Comparison of ENCODE assay signal across 8 cellular contexts in genomic region chr6:138654715-138655634, GRCh38.
DNase-seq lines count a peak whose midpoint lies in the region; ATAC-seq and TF ChIP-seq lines count a peak whose summit lies in the region.

No MANE protein-coding gene starts in this region.

- CTCF ChIA-PET in RWPE1 (lab: Yijun Ruan, JAX) = interaction anchor here (0.5 to 1.1 kb wide), 4 partner anchors 26 to 553 kb away, joined by 3 to 4 read pairs (median 3); no protein-coding TSS in a partner anchor

- ATAC-seq in GM18868 (IDR thresholded peaks at IDR 0.05; ENCODE audit: unreplicated experiment) (peak; percentile 100), HG02642 (IDR thresholded peaks at IDR 0.05; ENCODE audit: poor library complexity, unreplicated experiment) (peak; percentile 98)

- TF ChIP-seq CTCF in RWPE1 (conservative IDR thresholded peaks at IDR 0.05; ENCODE audit: low read depth) = no peak

- no peak overlapping the region for H3K27ac ChIP-seq in RWPE1

- POLR2A ChIA-PET in RWPE1 (lab: Yijun Ruan, JAX; ENCODE audit: low non-redundant PET) = no interaction called here

- DNase-seq in RWPE1 (ENCODE audit: low spot score) = peak; percentile 60
- DNase-seq in glomerular endothelial cell (ENCODE audit: extremely low read depth, low read depth, low spot score) = peak; percentile 31
- no peak for DNase-seq in iPS-NIHi7 (ENCODE audit: extremely low spot score)
- no peak for DNase-seq in NCI-H1417 treated with DMSO at 0.1 percent for 48 hours (lab: John Stamatoyannopoulos, UW)
- DNase-seq in NCI-H1694 (lab: John Stamatoyannopoulos, UW) = no peak
- DNase-seq in NAMALWA (ENCODE audit: low spot score) = no peak

Comparison
In these comparisons a context has a peak if more than half of its experiments do, and no peak if none do; other contexts are left out.
1. DNase-seq: peak in RWPE1 (single experiment) and glomerular endothelial cell (single experiment); none in iPS-NIHi7 (single experiment), NCI-H1417 treated with DMSO at 0.1 percent for 48 hours (single experiment), NCI-H1694 (single experiment) and NAMALWA (single experiment).